In genomic region chr10:125551247-125551646, GRCh38 we compare ENCODE assay signal across 19 cellular contexts.
"Had no signal": no experiment of that assay in that cellular context is flagged by ENCODE, and none has a peak within 500 bp of the region (broad histone marks: within the 10 kb centered on the region; RNA-seq: fewer than 3 reads in every experiment).

No MANE protein-coding gene starts in this region.

- ATAC-seq: pancreas, right cardiac atrium had no signal

- H3K4me3 ChIP-seq: coronary artery, esophagus squamous epithelium, hepatocyte, pancreas, stomach, thoracic aorta, transverse colon had no signal

- H3K4me2 ChIP-seq: hepatocyte had no signal

- H3K27me3 ChIP-seq: pancreas, transverse colon had no signal

- DNase-seq: effector CD4-positive, alpha-beta T cell; esophagus squamous epithelium; foreskin fibroblast; head of caudate nucleus; kidney glomerular epithelial cell; mesendoderm; naive B cell; occipital lobe; pancreas; right cardiac atrium; small intestine; stimulated activated CD4-positive, alpha-beta T cell treated with anti-CD3 and anti-CD28 coated beads, Interleukin-12 subunit alpha, Interleukin-12 subunit beta, amount 100 ng/mL, for 4 hours; stimulated activated naive CD4-positive, alpha-beta T cell; stomach; substantia nigra; transverse colon had no signal

- H3K27ac ChIP-seq: coronary artery, esophagus squamous epithelium, hepatocyte, pancreas, stomach, thoracic aorta, transverse colon had no signal

- H3K79me2 ChIP-seq: hepatocyte had no signal

- H3K4me1 ChIP-seq: esophagus squamous epithelium, pancreas, stomach, transverse colon had no signal

- H3K36me3 ChIP-seq: esophagus squamous epithelium, pancreas, stomach, thoracic aorta, transverse colon had no signal

- H2AFZ ChIP-seq: hepatocyte had no signal

- H3K9me3 ChIP-seq: pancreas, thoracic aorta, transverse colon had no signal
